In genomic region chr11:115587718-115588342, GRCh38 we compare ENCODE assay signal across 20 cellular contexts.
DNase-seq lines count a peak whose midpoint lies in the region; ATAC-seq, FAIRE-seq and TF ChIP-seq lines count a peak whose summit lies in the region.
"Had no signal": no experiment of that assay in that cellular context is flagged by ENCODE, and none has a peak within 500 bp of the region (broad histone marks: within the 10 kb centered on the region; RNA-seq: fewer than 3 reads in every experiment).

No MANE protein-coding gene starts in this region.

- H3K4me1 ChIP-seq in HepG2 (ENCODE audit: insufficient read depth, low read length): no peaks in the 10 kb centered on the region
- H3K4me1 ChIP-seq in right lobe of liver: peaks cover 0 to 8% (median 3%) of the 10 kb centered on the region in 4 donors
- no peaks in the 10 kb centered on the region for H3K4me1 ChIP-seq in HEK293 (ENCODE audit: control insufficient read depth, insufficient read depth, low read length)
- H3K4me1 ChIP-seq: BLaER1 treated with 17β-estradiol and CSF1 and Interleukin-3, amounts not matched to agents 10 nM and 100 nM; Caco-2 had no signal

- TF ChIP-seq RAD21 in HepG2 (CRISPR knock-in tag; IDR thresholded peaks at IDR 0.05): no peak

- H3K79me2 ChIP-seq in HepG2 (ENCODE audit: insufficient read depth, low read length): no peaks in the 10 kb centered on the region

- H3K27ac ChIP-seq in HepG2 (ENCODE audit: extremely low read length, insufficient read depth, low read length): no peak overlapping the region
- H3K27ac ChIP-seq in right lobe of liver: no peak overlapping the region
- H3K27ac ChIP-seq in HEK293 (ENCODE audit: extremely low read depth, low read depth, low read length): no peak overlapping the region
- H3K27ac ChIP-seq: BLaER1 treated with 17β-estradiol and CSF1 and Interleukin-3, amounts not matched to agents 10 nM and 100 nM; C4-2B had no signal

- H3K9me3 ChIP-seq in HepG2 (ENCODE audit: low read length) (peaks cover 16% of the 10 kb centered on the region), right lobe of liver (no peaks in the 10 kb centered on the region), HEK293 (ENCODE audit: control insufficient read depth, insufficient read depth, low read depth, low read length) (no peaks in the 10 kb centered on the region)

- H3K27me3 ChIP-seq in HepG2 (ENCODE audit: control insufficient read depth in 1 of 2, insufficient read depth in 2 of 2, low read length in 2 of 2): peaks cover 0 to 7% of the 10 kb centered on the region in 2 experiments; a peak in 3 of 5 replicates
- H3K27me3 ChIP-seq in right lobe of liver: no peaks in the 10 kb centered on the region
- H3K27me3 ChIP-seq: BLaER1 treated with 17β-estradiol and CSF1 and Interleukin-3, amounts not matched to agents 10 nM and 100 nM had no signal

- no peak overlapping the region for H3K4me3 ChIP-seq in HepG2 (replicated peaks in 1 of 3; ENCODE audit: insufficient read depth in 1 of 3, low read depth in 2 of 3, low read length in 3 of 3)
- no peak overlapping the region for H3K4me3 ChIP-seq in right lobe of liver
- no peak overlapping the region for H3K4me3 ChIP-seq in HEK293 (ENCODE audit: low read depth, low read length)
- H3K4me3 ChIP-seq: BLaER1 treated with 17β-estradiol and CSF1 and Interleukin-3, amounts not matched to agents 10 nM and 100 nM had no signal

- ATAC-seq in HepG2: no peak
- no peak for ATAC-seq in right lobe of liver
- ATAC-seq in GM21447 (IDR thresholded peaks at IDR 0.05; ENCODE audit: unreplicated experiment): no peak
- ATAC-seq: CD8-positive, alpha-beta T cell had no signal

- no peak for FAIRE-seq in HepG2 (lab: Jason Lieb, UNC)
- FAIRE-seq: A204.1, D721Med, G401.6, GM12891, GM19239 had no signal

- H4K20me1 ChIP-seq in HepG2 (ENCODE audit: insufficient read depth, low read length): no peaks in the 10 kb centered on the region
- H4K20me1 ChIP-seq: BLaER1 treated with 17β-estradiol and CSF1 and Interleukin-3, amounts not matched to agents 10 nM and 100 nM had no signal

- 31% methylated on average over 3 of the region's 3 CpGs for WGBS in HepG2 (ENCODE audit: low lambda C conversion rate)
- 85% methylated on average over 3 of the region's 3 CpGs for WGBS in right lobe of liver (ENCODE audit: insufficient coverage, low coverage, low lambda C conversion rate, missing lambda C conversion rate)

- no peak overlapping the region for H2AFZ ChIP-seq in HepG2 (ENCODE audit: low read length)

- no peak overlapping the region for H3K9ac ChIP-seq in HepG2 (ENCODE audit: insufficient read depth, low read depth, low read length)
- H3K9ac ChIP-seq: BLaER1 treated with 17β-estradiol and CSF1 and Interleukin-3, amounts not matched to agents 10 nM and 100 nM had no signal

- BruUV-seq in HepG2 (replicated peaks; lab: Mats Ljungman, UMichigan): no TSS peak

- POLR2A ChIA-PET in HepG2 (lab: Yijun Ruan, JAX) (no interaction called here), HEK293 (lab: Yijun Ruan, JAX) (no interaction called here)

- no peak overlapping the region for H3K4me2 ChIP-seq in HepG2 (ENCODE audit: low read depth, low read length)
- H3K4me2 ChIP-seq: BLaER1 treated with 17β-estradiol and CSF1 and Interleukin-3, amounts not matched to agents 10 nM and 100 nM had no signal

- in situ Hi-C loops in HepG2 (cut with HindIII; ENCODE audit: extremely low pct_ligation_motif_present, low pct_unique_long_range_greater_than_20kb): no loop called here

- TF ChIP-seq CTCF in HepG2 (CRISPR knock-in tag; IDR thresholded peaks at IDR 0.05) (no peak), right lobe of liver (IDR thresholded peaks at IDR 0.05) (no peak), HEK293 (tag by site-specific recombination; IDR thresholded peaks at IDR 0.05) (no peak)

- DNase-seq in HepG2 (ENCODE audit: low spot score): no peak
- no peak for DNase-seq in right lobe of liver
- no peak for DNase-seq in LoVo (ENCODE audit: low spot score)
- DNase-seq: 8988T; AML-193; Calu3; CD4-positive, alpha-beta T cell; CD8-positive, alpha-beta T cell; DMS79 treated with DMSO at 0.1 percent for 48 hours; GF-D8 had no signal

- intact Hi-C loops in HepG2 (cut with micrococcal nuclease; ENCODE audit: unreplicated experiment) (no loop called here), right lobe of liver (cut with DNase I) (no loop called here)

- H3K36me3 ChIP-seq in HepG2 (replicated peaks in 1 of 2; ENCODE audit: control insufficient read depth in 1 of 2, insufficient read depth in 2 of 2, low read length in 2 of 2) (no peaks in the 10 kb centered on the region), right lobe of liver (no peaks in the 10 kb centered on the region), HEK293 (ENCODE audit: control insufficient read depth in 2 of 2, insufficient read depth in 1 of 2, low read length in 2 of 2) (peaks cover 0 to 5% of the 10 kb centered on the region in 2 experiments; a peak in 1 of 3 replicates)
- H3K36me3 ChIP-seq: BLaER1 treated with 17β-estradiol and CSF1 and Interleukin-3, amounts not matched to agents 10 nM and 100 nM had no signal

- CTCF ChIA-PET in HepG2 (lab: Yijun Ruan, JAX; ENCODE audit: low intra/inter-chr PET ratio, low total read pairs): no interaction called here
- CTCF ChIA-PET in HEK293 (lab: Yijun Ruan, JAX): no interaction called here

- TF ChIP-seq EP300 in HepG2 (IDR thresholded peaks at IDR 0.05; ENCODE audit: low read depth in 2 of 2, low read length in 2 of 2) (no peak), HepG2 (CRISPR knock-in tag; IDR thresholded peaks at IDR 0.05; ENCODE audit: borderline replicate concordance) (no peak)

- TF ChIP-seq POLR2A in HepG2 (IDR thresholded peaks at IDR 0.05; ENCODE audit: insufficient read depth in 1 of 2, low read depth in 2 of 2, low read length in 2 of 2) (no peak), right lobe of liver (IDR thresholded peaks at IDR 0.05) (no peak)

TF ChIP-seq in HepG2, 621 proteins besides CTCF, POLR2A, EP300 and RAD21:
- TF ChIP-seq ZNF780A (CRISPR knock-in tag; IDR thresholded peaks at IDR 0.05) (peak; percentile 94; the same call in 1 of the 2 replicates), XRCC5 (optimal IDR thresholded peaks at IDR 0.05; ENCODE audit: low read length) (no peak)

TF ChIP-seq in HEK293, 187 proteins besides CTCF, POLR2A, EP300 and RAD21:
- no peak for TF ChIP-seq KLF7 (tag by site-specific recombination; IDR thresholded peaks at IDR 0.05; ENCODE audit: borderline replicate concordance)
- no peak for TF ChIP-seq ZNF239 (tag by site-specific recombination; IDR thresholded peaks at IDR 0.05)
- peak; percentile 30; the same call in 1 of the 2 replicates for TF ChIP-seq ZNF146 (tag by site-specific recombination; IDR thresholded peaks at IDR 0.05)
- peak; percentile 77; the same call in 1 of the 2 replicates for TF ChIP-seq TRIM28 (IDR thresholded peaks at IDR 0.05; ENCODE audit: borderline replicate concordance, low read length)
- TF ChIP-seq ZXDB (tag by site-specific recombination; IDR thresholded peaks at IDR 0.05): no peak
- peak; percentile 96 for TF ChIP-seq SETDB1 (IDR thresholded peaks at IDR 0.05; ENCODE audit: insufficient read length, low read length)
- TF ChIP-seq ZBTB11 (tag by site-specific recombination; conservative IDR thresholded peaks at IDR 0.05; ENCODE audit: low read depth): no peak
- TF ChIP-seq MYNN (tag by site-specific recombination; IDR thresholded peaks at IDR 0.05; ENCODE audit: borderline replicate concordance): no peak
- no peak for TF ChIP-seq KLF8 (tag by site-specific recombination; IDR thresholded peaks at IDR 0.05)
- no peak for TF ChIP-seq AEBP2 (tag by site-specific recombination; IDR thresholded peaks at IDR 0.05; ENCODE audit: borderline replicate concordance)

Comparison
In these comparisons a context has a peak if more than half of its experiments do, and no peak if none do; other contexts are left out.
1. Of the 63 proteins assayed by ChIP-seq in both HepG2 and HEK293: peak only in HepG2: none; only in HEK293: SETDB1; in both: none; in neither: 62.